In the genomic region with DNA sequence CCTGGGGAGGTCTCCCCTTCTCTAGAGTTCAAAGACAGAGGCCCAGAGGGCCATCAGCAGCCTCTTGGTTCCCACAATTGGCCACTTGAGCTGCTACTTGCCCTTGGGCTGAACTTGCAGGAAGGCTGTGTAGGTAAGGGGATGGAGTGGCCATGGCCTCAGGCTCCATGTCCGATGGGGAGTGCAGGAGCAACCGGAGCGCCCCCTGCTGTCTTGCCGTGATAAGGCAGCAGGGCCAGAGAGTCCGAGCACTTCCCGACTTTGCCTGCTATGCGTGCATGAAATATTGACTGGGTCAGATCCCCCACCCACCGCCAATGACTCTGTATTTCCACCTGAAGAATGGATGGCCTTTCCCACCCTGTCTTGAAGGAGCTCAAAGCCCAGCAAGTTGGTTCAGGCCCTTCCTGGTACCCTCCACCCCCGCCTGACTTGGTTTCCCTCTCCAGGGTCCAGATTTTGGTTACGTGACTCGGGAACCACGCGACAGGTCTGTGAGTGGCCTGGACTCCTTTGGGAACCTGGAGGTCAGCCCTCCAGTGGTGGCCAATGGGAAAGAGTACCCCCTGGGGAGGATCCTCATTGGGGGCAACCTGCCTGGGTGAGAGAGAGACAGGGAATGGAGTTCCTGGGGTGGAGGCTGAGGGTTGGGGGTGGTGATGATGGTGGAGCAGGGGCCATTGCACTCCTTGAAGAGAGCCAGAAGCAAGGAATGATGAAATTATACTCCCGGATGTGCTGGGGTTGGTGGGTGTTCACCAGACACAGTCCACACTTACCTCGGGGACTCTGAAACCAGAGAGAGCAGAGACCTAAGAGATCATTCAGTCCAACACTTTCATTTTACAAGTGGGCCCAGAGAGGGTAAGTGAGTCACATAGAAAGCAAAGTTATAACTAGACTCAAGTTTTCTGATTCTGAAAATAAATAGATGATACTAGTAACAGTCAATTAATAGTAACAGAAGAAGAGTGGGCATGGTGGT, we compare ENCODE assay signal across 9 cellular contexts. TPM values are rescaled to one million over a fixed set of nuclear protein-coding genes. Genes with fewer than 3 reads are reported as not detected.
DNase-seq lines count a peak whose midpoint lies in the region; ATAC-seq, FAIRE-seq and TF ChIP-seq lines count a peak whose summit lies in the region.
"Had no signal": no experiment of that assay in that cellular context is flagged by ENCODE, and none has a peak within 500 bp of the region (broad histone marks: within the 10 kb centered on the region; RNA-seq: fewer than 3 reads in every experiment).

No MANE protein-coding gene starts in this region.

- DNase-seq in CD14-positive monocyte (ENCODE audit: low spot score) = peak; percentile 62
- peak; percentile 0 for DNase-seq in NCI-H187 treated with DMSO at 0.1 percent for 48 hours (lab: John Stamatoyannopoulos, UW)
- peak in 1 of 2 donors; percentile 71 for DNase-seq in activated naive CD4-positive, alpha-beta T cell treated with anti-CD3 and anti-CD28 coated beads, Interleukin-2, amount 50 U/mL, for 72 hours (ENCODE audit: low spot score in 2 of 2)
- DNase-seq in immature natural killer cell = peak in 2 of 3 donors; percentile 1 to 10
- peak; percentile 33 to 48 for DNase-seq in stimulated activated naive CD8-positive, alpha-beta T cell treated with anti-CD3 and anti-CD28 coated beads, Interleukin-15, amount 100 ng/mL, for 72 hours
- no peak for DNase-seq in frontal cortex (ENCODE audit: low spot score in 2 of 2)

- H3K4me3 Mint-ChIP-seq in CD14-positive monocyte (peak overlapping the region in 1 of 2 donors; percentile 7), immature natural killer cell (no peak overlapping the region)
- H3K4me3 Mint-ChIP-seq in stimulated activated naive CD8-positive, alpha-beta T cell treated with anti-CD3 and anti-CD28 coated beads, Interleukin-15, amount 100 ng/mL, for 72 hours = no peak overlapping the region
- H3K4me3 Mint-ChIP-seq: memory B cell had no signal

- intact Hi-C loops in CD14-positive monocyte (cut with micrococcal nuclease) = no loop called here

- H3K4me1 Mint-ChIP-seq in CD14-positive monocyte (peaks cover 43% of the 10 kb centered on the region), immature natural killer cell (no peaks in the 10 kb centered on the region)
- no peaks in the 10 kb centered on the region for H3K4me1 Mint-ChIP-seq in stimulated activated naive CD8-positive, alpha-beta T cell treated with anti-CD3 and anti-CD28 coated beads, Interleukin-15, amount 100 ng/mL, for 72 hours

- H3K9me3 Mint-ChIP-seq in CD14-positive monocyte (no peaks in the 10 kb centered on the region), immature natural killer cell (no peaks in the 10 kb centered on the region)
- no peaks in the 10 kb centered on the region for H3K9me3 Mint-ChIP-seq in activated naive CD4-positive, alpha-beta T cell treated with anti-CD3 and anti-CD28 coated beads, Interleukin-2, amount 50 U/mL, for 72 hours
- no peaks in the 10 kb centered on the region for H3K9me3 Mint-ChIP-seq in stimulated activated naive CD8-positive, alpha-beta T cell treated with anti-CD3 and anti-CD28 coated beads, Interleukin-15, amount 100 ng/mL, for 72 hours
- H3K9me3 Mint-ChIP-seq: memory B cell had no signal

- FAIRE-seq in frontal cortex (lab: Jason Lieb, UNC) = no peak

- H3K27ac Mint-ChIP-seq in CD14-positive monocyte (peak overlapping the region in 3 of 7 donors; percentile 36 to 50 (median 49)), immature natural killer cell (no peak overlapping the region)
- H3K27ac Mint-ChIP-seq in activated naive CD4-positive, alpha-beta T cell treated with anti-CD3 and anti-CD28 coated beads, Interleukin-2, amount 50 U/mL, for 72 hours = no peak overlapping the region
- H3K27ac Mint-ChIP-seq in stimulated activated naive CD8-positive, alpha-beta T cell treated with anti-CD3 and anti-CD28 coated beads, Interleukin-15, amount 100 ng/mL, for 72 hours = no peak overlapping the region
- H3K27ac Mint-ChIP-seq: memory B cell had no signal

- peak; percentile 87 for TF ChIP-seq CTCF in CD14-positive monocyte (IDR thresholded peaks at IDR 0.05)

- H3K27me3 Mint-ChIP-seq in CD14-positive monocyte (ENCODE audit: low read depth in 3 of 3) (peaks cover 0 to 3% (median 2%) of the 10 kb centered on the region in 3 donors), immature natural killer cell (ENCODE audit: low read depth in 3 of 3) (peaks cover 0 to 7% (median 7%) of the 10 kb centered on the region in 3 donors)
- peaks cover 17% of the 10 kb centered on the region for H3K27me3 Mint-ChIP-seq in stimulated activated naive CD8-positive, alpha-beta T cell treated with anti-CD3 and anti-CD28 coated beads, Interleukin-15, amount 100 ng/mL, for 72 hours

- ATAC-seq in GM19035 (IDR thresholded peaks at IDR 0.05; ENCODE audit: unreplicated experiment) (peak; percentile 68), GM21737 (IDR thresholded peaks at IDR 0.05; ENCODE audit: unreplicated experiment) (no peak)
- ATAC-seq in activated naive CD4-positive, alpha-beta T cell treated with anti-CD3 and anti-CD28 coated beads, Interleukin-2, amount 50 U/mL, for 72 hours = peak; percentile 44 to 66
- ATAC-seq in stimulated activated naive CD8-positive, alpha-beta T cell treated with anti-CD3 and anti-CD28 coated beads, Interleukin-15, amount 100 ng/mL, for 72 hours = peak; percentile 61

- H3K36me3 Mint-ChIP-seq in CD14-positive monocyte (no peaks in the 10 kb centered on the region), immature natural killer cell (no peaks in the 10 kb centered on the region)
- no peaks in the 10 kb centered on the region for H3K36me3 Mint-ChIP-seq in activated naive CD4-positive, alpha-beta T cell treated with anti-CD3 and anti-CD28 coated beads, Interleukin-2, amount 50 U/mL, for 72 hours
- H3K36me3 Mint-ChIP-seq: memory B cell had no signal

RNA-seq across cellular contexts. Expression of gene PADI3, which starts 25.6 kb away (rescaled TPM):
- polyA plus RNA-seq in CD14-positive monocyte (not detected), immature natural killer cell (not detected)
- not detected for total RNA-seq in activated naive CD4-positive, alpha-beta T cell treated with anti-CD3 and anti-CD28 coated beads, Interleukin-2, amount 50 U/mL, for 72 hours
- not detected for total RNA-seq in frontal cortex

RNA-seq across cellular contexts. Expression of gene PADI4, which starts 33.5 kb away (rescaled TPM):
- polyA plus RNA-seq in CD14-positive monocyte (100 to 1,000 TPM; 160 to 164 TPM), immature natural killer cell (1 to 10 TPM; 1.4 to 5.1 (median 3.0) TPM)
- 1 to 10 TPM; 1.3 to 2.4 TPM for total RNA-seq in activated naive CD4-positive, alpha-beta T cell treated with anti-CD3 and anti-CD28 coated beads, Interleukin-2, amount 50 U/mL, for 72 hours
- total RNA-seq in frontal cortex = 0.41 TPM

Comparison
In these comparisons a context has a peak if more than half of its experiments do, and no peak if none do; other contexts are left out.
1. DNase-seq: peak in CD14-positive monocyte (single experiment), NCI-H187 treated with DMSO at 0.1 percent for 48 hours (single experiment), immature natural killer cell (2 of 3) and stimulated activated naive CD8-positive, alpha-beta T cell treated with anti-CD3 and anti-CD28 coated beads, Interleukin-15, amount 100 ng/mL, for 72 hours (2 of 2); none in frontal cortex (0 of 2).